8 cellular contexts compared by ENCODE assay signal in the genomic region with DNA sequence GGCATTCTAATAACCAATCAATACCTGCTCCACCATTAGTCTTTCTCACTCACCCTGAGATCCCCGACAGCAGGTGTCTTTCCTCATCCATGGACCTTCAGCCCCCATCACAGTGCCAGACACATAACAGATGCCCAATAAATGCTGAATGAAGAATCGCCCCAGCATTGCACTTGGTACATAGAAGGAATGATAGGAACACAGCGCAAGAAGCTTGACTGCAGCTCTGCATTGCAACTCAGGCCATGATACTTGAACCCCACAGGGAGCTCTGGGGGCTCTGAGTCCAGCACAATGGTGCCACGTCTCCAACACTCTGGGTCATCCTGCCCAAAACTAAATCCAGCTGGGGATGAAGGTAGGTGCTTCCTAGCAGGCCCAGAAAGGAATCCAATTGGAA.
"Had no signal": no experiment of that assay in that cellular context is flagged by ENCODE, and none has a peak within 500 bp of the region (broad histone marks: within the 10 kb centered on the region; RNA-seq: fewer than 3 reads in every experiment).

No MANE protein-coding gene starts in this region.

- DNase-seq: GOT3, H7, HFFc6 had no signal

- H3K4me3 Mint-ChIP-seq: HFFc6 had no signal

- H3K4me3 ChIP-seq: HAP-1 had no signal

- H3K9me3 Mint-ChIP-seq: HFFc6, IgD-negative memory B cell had no signal

- H3K27ac ChIP-seq: HL-60 had no signal

- H3K36me3 ChIP-seq: HAP-1 had no signal

- H3K9me3 ChIP-seq: HAP-1 had no signal

- H3K27ac Mint-ChIP-seq: HFFc6, IgD-negative memory B cell had no signal

- H3K4me1 ChIP-seq: HAP-1 had no signal

- ATAC-seq: HCT116, HepG2 had no signal
